ENCODE assay signal across 10 cellular contexts in genomic region chr2:78861546-78861945, GRCh38.
DNase-seq lines count a peak whose midpoint lies in the region; ATAC-seq, FAIRE-seq and TF ChIP-seq lines count a peak whose summit lies in the region.
"Had no signal": no experiment of that assay in that cellular context is flagged by ENCODE, and none has a peak within 500 bp of the region (broad histone marks: within the 10 kb centered on the region; RNA-seq: fewer than 3 reads in every experiment).

No MANE protein-coding gene starts in this region.

- RAD21 ChIA-PET in GM12878 (lab: Charles Lee; ENCODE audit: unreplicated experiment) = interaction anchor here (1.0 to 1.2 kb wide), 3 partner anchors 8 to 188 kb away, joined by 4 to 6 read pairs (median 5); no protein-coding TSS in a partner anchor

- H2BK120ac ChIP-seq in trophoblast cell (ENCODE audit: insufficient read depth, low read length, poor library complexity) = no peak overlapping the region

- H3K4me3 ChIP-seq in GM12878 (no peak overlapping the region), trophoblast cell (ENCODE audit: low read depth, low read length) (no peak overlapping the region)

- TF ChIP-seq RAD21 in GM12878 (IDR thresholded peaks at IDR 0.05; ENCODE audit: insufficient read depth, low read depth, low read length) = peak; percentile 42

- SMC1A ChIA-PET in GM12878 (lab: Charles Lee; ENCODE audit: uncharacterized antibody, unreplicated experiment) = interaction anchor here (0.7 to 1.4 kb wide), 5 partner anchors 9 to 198 kb away, joined by 3 read pairs; no protein-coding TSS in a partner anchor

- no peak overlapping the region for H3K14ac ChIP-seq in trophoblast cell (ENCODE audit: low read length)

- H3K4me1 ChIP-seq in GM12878 (ENCODE audit: control insufficient read depth, insufficient read depth, low read length) (no peaks in the 10 kb centered on the region), trophoblast cell (ENCODE audit: control insufficient read depth in 1 of 2, insufficient read depth in 2 of 2, low read length in 2 of 2) (no peaks in the 10 kb centered on the region)

- H3K79me2 ChIP-seq in GM12878 (ENCODE audit: control insufficient read depth, insufficient read depth, low read length) (no peaks in the 10 kb centered on the region), trophoblast cell (ENCODE audit: control insufficient read depth, insufficient read depth, low read length, poor library complexity) (no peaks in the 10 kb centered on the region)

- intact Hi-C loops in GM12878 (cut with micrococcal nuclease; ENCODE audit: unreplicated experiment) = loop anchor here (1.0 to 10.0 kb wide), 3 partner anchors 116 to 497 kb away; no protein-coding TSS in a partner anchor

- TF ChIP-seq POLR2A in GM12878 (IDR thresholded peaks at IDR 0.05; ENCODE audit: low read depth, low read length) = no peak

- H3K27ac ChIP-seq in GM12878 (ENCODE audit: control insufficient read depth, insufficient read depth) = no peak overlapping the region
- no peak overlapping the region for H3K27ac ChIP-seq in trophoblast cell (ENCODE audit: low read depth, low read length)

- FAIRE-seq in GM12878 (lab: Jason Lieb, UNC) = peak; percentile 56
- FAIRE-seq: islet of Langerhans had no signal

- no peaks in the 10 kb centered on the region for H3K9me3 ChIP-seq in GM12878 (replicated peaks; ENCODE audit: control insufficient read depth, insufficient read depth, low read length)
- no peaks in the 10 kb centered on the region for H3K9me3 ChIP-seq in trophoblast cell (ENCODE audit: insufficient read depth, low read depth, low read length)

- H2AK5ac ChIP-seq in trophoblast cell (ENCODE audit: low read length) = no peak overlapping the region

- in situ Hi-C loops in GM12878 (cut with MboI) = no loop called here

- WGBS in GM12878 (ENCODE audit: insufficient coverage, insufficient replicate concordance, low lambda C conversion rate, missing lambda C conversion rate) = 39% methylated on average over 6 of the region's 6 CpGs
- WGBS in trophoblast cell (ENCODE audit: extremely low coverage, insufficient coverage, insufficient read length) = no CpG with 5 or more reads among the region's 6 CpGs

- H4K12ac ChIP-seq in trophoblast cell (ENCODE audit: low read depth, low read length) = no peak overlapping the region

- no peak overlapping the region for H4K91ac ChIP-seq in trophoblast cell (ENCODE audit: low read depth, low read length)

- no peak overlapping the region for H3K23ac ChIP-seq in trophoblast cell (ENCODE audit: low read length)

- no peak overlapping the region for H3K18ac ChIP-seq in trophoblast cell (ENCODE audit: low read length)

- no peak for TF ChIP-seq EP300 in GM12878 (IDR thresholded peaks at IDR 0.05; ENCODE audit: borderline replicate concordance in 1 of 2, control insufficient read depth in 1 of 2, low read depth in 2 of 2, low read length in 2 of 2)

- H3K4me2 ChIP-seq in GM12878 (ENCODE audit: control insufficient read depth, insufficient read depth) (no peak overlapping the region), trophoblast cell (ENCODE audit: low read length) (no peak overlapping the region)

- H3K9ac ChIP-seq in GM12878 (ENCODE audit: control insufficient read depth, insufficient read depth, low read length) = no peak overlapping the region
- H3K9ac ChIP-seq in trophoblast cell (ENCODE audit: low read length) = no peak overlapping the region

- peak; percentile 33 to 52 (median 42); a peak in 5 of 6 replicates for TF ChIP-seq CTCF in GM12878 (IDR thresholded peaks at IDR 0.05 in 2 of 3, conservative IDR thresholded peaks at IDR 0.05 in 1 of 3; ENCODE audit: control insufficient read depth in 2 of 3, extremely low read depth in 1 of 3, insufficient read depth in 1 of 3, low read depth in 3 of 3, low read length in 3 of 3)

- peak; percentile 77 for ATAC-seq in GM12878

- no peaks in the 10 kb centered on the region for H3K79me1 ChIP-seq in trophoblast cell (ENCODE audit: low read length)

- H2BK12ac ChIP-seq in trophoblast cell (ENCODE audit: low read length) = no peak overlapping the region

- POLR2A ChIA-PET in GM12878 (lab: Charles Lee) = no interaction called here

- CTCF ChIA-PET in GM12878 (lab: Yijun Ruan, JAX) = interaction anchor here (0.8 to 1.8 kb wide), 18 partner anchors 9 to 1429 kb away, joined by 3 to 8 read pairs (median 4); no protein-coding TSS in a partner anchor

- no peak overlapping the region for H2BK5ac ChIP-seq in trophoblast cell (ENCODE audit: low read depth, low read length, poor library complexity)

- H4K8ac ChIP-seq in trophoblast cell (ENCODE audit: low read depth, low read length) = no peak overlapping the region

- BruUV-seq in GM12878 (replicated peaks; lab: Mats Ljungman, UMichigan) = no TSS peak

- no peak overlapping the region for H3K4ac ChIP-seq in trophoblast cell (ENCODE audit: low read depth, low read length)

- H2AFZ ChIP-seq in GM12878 (ENCODE audit: control insufficient read depth, low read depth, low read length) (no peak overlapping the region), trophoblast cell (ENCODE audit: insufficient read depth, low read length, poor library complexity) (no peak overlapping the region)

- no peaks in the 10 kb centered on the region for H3K27me3 ChIP-seq in GM12878 (replicated peaks in 1 of 2; ENCODE audit: control insufficient read depth in 2 of 2, insufficient read depth in 2 of 2, low read length in 1 of 2)
- no peaks in the 10 kb centered on the region for H3K27me3 ChIP-seq in trophoblast cell (ENCODE audit: insufficient read depth, low read length)

- DNase-seq in DMS153 treated with DMSO at 0.1 percent for 48 hours (lab: John Stamatoyannopoulos, UW; ENCODE audit: unreplicated experiment) = peak; percentile 24
- DNase-seq in DMS153 (lab: John Stamatoyannopoulos, UW) = no peak
- peak; percentile 5 for DNase-seq in HuH-7.5 (ENCODE audit: low spot score)
- DNase-seq in GM12878 (ENCODE audit: low read depth, low spot score) = no peak
- DNase-seq in trophoblast cell = peak; percentile 5 to 72
- no peak for DNase-seq in central memory CD4-positive, alpha-beta T cell
- no peak for DNase-seq in germinal center (ENCODE audit: low spot score)
- DNase-seq in HUDEP-2 (lab: John Stamatoyannopoulos, UW; ENCODE audit: unreplicated experiment in 76 of 76) = no peak
- DNase-seq: activated naive CD8-positive, alpha-beta T cell treated with anti-CD3 and anti-CD28 coated beads, Interleukin-2, amount 10 ng/mL, durations not matched to agents 7 days and 5 days had no signal

- no peaks in the 10 kb centered on the region for H4K20me1 ChIP-seq in GM12878 (ENCODE audit: control insufficient read depth, insufficient read depth)

- H3K36me3 ChIP-seq in GM12878 (ENCODE audit: control insufficient read depth in 2 of 2, insufficient read depth in 2 of 2, low read length in 1 of 2) (no peaks in the 10 kb centered on the region), trophoblast cell (ENCODE audit: control insufficient read depth in 1 of 2, insufficient read depth in 2 of 2, low read length in 2 of 2) (no peaks in the 10 kb centered on the region)

TF ChIP-seq in GM12878, 131 proteins besides CTCF, POLR2A, EP300 and RAD21:
- no peak for TF ChIP-seq SP1 (IDR thresholded peaks at IDR 0.05; ENCODE audit: low read depth, low read length)
- no peak for TF ChIP-seq BCLAF1 (IDR thresholded peaks at IDR 0.05)
- TF ChIP-seq ZZZ3 (IDR thresholded peaks at IDR 0.05; ENCODE audit: control insufficient read depth, insufficient read length, low read depth) = no peak
- peak; percentile 36; the same call in 1 of the 2 replicates for TF ChIP-seq SMC3 (IDR thresholded peaks at IDR 0.05; ENCODE audit: borderline replicate concordance, low read length)

Comparison
In these comparisons a context has a peak if more than half of its experiments do, and no peak if none do; other contexts are left out.
1. DNase-seq: peak in DMS153 treated with DMSO at 0.1 percent for 48 hours (single experiment), HuH-7.5 (single experiment) and trophoblast cell (2 of 2); none in DMS153 (single experiment), GM12878 (single experiment), central memory CD4-positive, alpha-beta T cell (single experiment), germinal center (single experiment) and HUDEP-2 (0 of 76).